ENCODE assay signal across 21 cellular contexts in genomic region chr13:109794095-109794494, GRCh38.
"Had no signal": no experiment of that assay in that cellular context is flagged by ENCODE, and none has a peak within 500 bp of the region (broad histone marks: within the 10 kb centered on the region; RNA-seq: fewer than 3 reads in every experiment).

No MANE protein-coding gene starts in this region.

- H3K9me3 Mint-ChIP-seq: activated naive CD4-positive, alpha-beta T cell treated with anti-CD3 and anti-CD28 coated beads, Interleukin-2, amount 50 U/mL, for 24 hours; nephron progenitor cell; type B pancreatic cell had no signal

- H3K4me3 Mint-ChIP-seq: activated CD8-positive, alpha-beta memory T cell treated with anti-CD3 and anti-CD28 coated beads, Interleukin-2, amount 10 ng/mL, durations not matched to agents 7 days and 5 days; activated naive CD4-positive, alpha-beta T cell treated with anti-CD3 and anti-CD28 coated beads, Interleukin-2, amount 50 U/mL, for 24 hours; central memory CD8-positive, alpha-beta T cell; nephron progenitor cell; type B pancreatic cell had no signal

- H3K4me3 ChIP-seq: adrenal gland, coronary artery, esophagus muscularis mucosa, psoas muscle, right lobe of liver, smooth muscle cell had no signal

- H3K4me1 Mint-ChIP-seq: central memory CD8-positive, alpha-beta T cell had no signal

- H3K36me3 ChIP-seq: adrenal gland, esophagus muscularis mucosa, right lobe of liver had no signal

- ATAC-seq: activated CD4-positive, CD25-positive, alpha-beta regulatory T cell treated with anti-CD3 and anti-CD28 coated beads, Interleukin-2, amount 50 U/mL, for 24 hours; activated CD8-positive, alpha-beta memory T cell treated with anti-CD3 and anti-CD28 coated beads, Interleukin-2, amount 10 ng/mL, durations not matched to agents 7 days and 5 days; left ventricle myocardium superior; psoas muscle; right lobe of liver; stimulated activated naive CD8-positive, alpha-beta T cell treated with anti-CD3 and anti-CD28 coated beads, Interleukin-15, Interleukin-2, amounts not matched to agents 100 U/mL and 50 U/mL, for 24 hours had no signal

- H3K27ac ChIP-seq: adrenal gland, coronary artery, esophagus muscularis mucosa, psoas muscle, right lobe of liver had no signal

- DNase-seq: activated CD4-positive, alpha-beta T cell treated with anti-CD3 and anti-CD28 coated beads, Interleukin-2, amount 50 U/mL, for 4 hours; activated CD8-positive, alpha-beta memory T cell treated with anti-CD3 and anti-CD28 coated beads, Interleukin-2, amount 10 ng/mL, durations not matched to agents 7 days and 5 days; activated T-cell treated with anti-CD3 and anti-CD28 coated beads, Interleukin-2, amount 50 U/mL, for 1 hour; hypothalamus; kidney glomerular epithelial cell; left ventricle myocardium superior; nephron progenitor cell; psoas muscle; right lobe of liver; stimulated activated CD4-positive, alpha-beta T cell treated with anti-CD3 and anti-CD28 coated beads, Interleukin-4, amount 100 ng/mL, for 4 hours; stimulated activated CD8-positive, alpha-beta memory T cell treated with anti-CD3 and anti-CD28 coated beads, Interleukin-4, amount 100 ng/mL, for 48 hours; stimulated activated naive CD8-positive, alpha-beta T cell treated with anti-CD3 and anti-CD28 coated beads, Interleukin-15, Interleukin-2, amounts not matched to agents 100 U/mL and 50 U/mL, for 24 hours; T-helper 2 cell had no signal

- H3K36me3 Mint-ChIP-seq: activated CD8-positive, alpha-beta memory T cell treated with anti-CD3 and anti-CD28 coated beads, Interleukin-2, amount 10 ng/mL, durations not matched to agents 7 days and 5 days; activated naive CD4-positive, alpha-beta T cell treated with anti-CD3 and anti-CD28 coated beads, Interleukin-2, amount 50 U/mL, for 24 hours; type B pancreatic cell had no signal

- H3K9me3 ChIP-seq: esophagus muscularis mucosa, psoas muscle, right lobe of liver had no signal

- H3K27me3 ChIP-seq: adrenal gland, esophagus muscularis mucosa, right lobe of liver had no signal

- H3K27ac Mint-ChIP-seq: activated CD8-positive, alpha-beta memory T cell treated with anti-CD3 and anti-CD28 coated beads, Interleukin-2, amount 10 ng/mL, durations not matched to agents 7 days and 5 days; activated naive CD4-positive, alpha-beta T cell treated with anti-CD3 and anti-CD28 coated beads, Interleukin-2, amount 50 U/mL, for 24 hours; nephron progenitor cell; type B pancreatic cell had no signal
